In genomic region chr10:5071411-5072198, GRCh38 we compare ENCODE assay signal across 8 cellular contexts. TPM values are rescaled to one million over a fixed set of nuclear protein-coding genes. Genes with fewer than 3 reads are reported as not detected.
DNase-seq lines count a peak whose midpoint lies in the region; ATAC-seq and TF ChIP-seq lines count a peak whose summit lies in the region.

No MANE protein-coding gene starts in this region.

- H3K9me3 ChIP-seq in MG63 (0 out of 2 replicates have a peak, but pooled peaks cover 2% of the 10 kb centered on the region), left lung (peaks cover 0 to 2% of the 10 kb centered on the region in 2 donors), thyroid gland (no peaks in the 10 kb centered on the region)

- ATAC-seq in left lung, result peak; percentile 91
- ATAC-seq in stimulated activated memory B cell treated with anti-CD40 and anti-IgM and Interleukin-4, amounts not matched to agents 10 μg/mL and 1 μg/mL and 100 μg/mL, for 72 hours, result no peak

- in situ Hi-C loops in GM13976 (cut with MboI; ENCODE audit: low sequenced_read_pairs, unreplicated experiment), result no loop called here

- TF ChIP-seq CTCF in chondrocyte (IDR thresholded peaks at IDR 0.05) (no peak), left lung (IDR thresholded peaks at IDR 0.05) (no peak), thyroid gland (IDR thresholded peaks at IDR 0.05) (peak in 1 of 6 experiments; percentile 21), GM13976 (IDR thresholded peaks at IDR 0.05; ENCODE audit: borderline replicate concordance, control extremely low read depth, extremely low read depth, insufficient read depth, missing control alignments) (no peak)

- H3K27me3 ChIP-seq in MG63, result no peaks in the 10 kb centered on the region
- no peaks in the 10 kb centered on the region for H3K27me3 ChIP-seq in left lung
- H3K27me3 ChIP-seq in thyroid gland, result no peaks in the 10 kb centered on the region

- no peaks in the 10 kb centered on the region for H3K36me3 ChIP-seq in MG63
- H3K36me3 ChIP-seq in left lung, result no peaks in the 10 kb centered on the region
- no peaks in the 10 kb centered on the region for H3K36me3 ChIP-seq in thyroid gland

- H3K36me3 Mint-ChIP-seq in chondrocyte (ENCODE audit: low read depth), result no peaks in the 10 kb centered on the region
- H3K36me3 Mint-ChIP-seq in stimulated activated memory B cell treated with anti-CD40 and anti-IgM and Interleukin-4, amounts not matched to agents 10 μg/mL and 1 μg/mL and 100 μg/mL, for 72 hours, result no peaks in the 10 kb centered on the region

- peak overlapping the region; percentile 64 to 75 for H3K27ac ChIP-seq in left lung
- H3K27ac ChIP-seq in thyroid gland, result peak overlapping the region; percentile 89 to 98 (median 90)

- H3K27ac Mint-ChIP-seq in chondrocyte (ENCODE audit: unreplicated experiment), result peak overlapping the region; percentile 91
- H3K27ac Mint-ChIP-seq in stimulated activated memory B cell treated with anti-CD40 and anti-IgM and Interleukin-4, amounts not matched to agents 10 μg/mL and 1 μg/mL and 100 μg/mL, for 72 hours, result no peak overlapping the region

- peak overlapping the region; percentile 40 for H3K4me3 Mint-ChIP-seq in chondrocyte (ENCODE audit: unreplicated experiment)
- H3K4me3 Mint-ChIP-seq in stimulated activated memory B cell treated with anti-CD40 and anti-IgM and Interleukin-4, amounts not matched to agents 10 μg/mL and 1 μg/mL and 100 μg/mL, for 72 hours, result no peak overlapping the region

- H3K4me3 ChIP-seq in MG63 (no peak overlapping the region), left lung (no peak overlapping the region), thyroid gland (replicated peaks in 1 of 3) (no peak overlapping the region)

- DNase-seq in AG08395 (ENCODE audit: low spot score) (peak; percentile 72), MG63 (peak; percentile 66), chondrocyte (ENCODE audit: low spot score) (no peak), left lung (peak in 1 of 2 donors; percentile 42), thyroid gland (peak; percentile 86 to 87), activated gamma-delta T cell treated with Interleukin-2 at 50 U/mL for 16 hours (no peak), GM13976 (ENCODE audit: low spot score) (no peak)

- peak in 1 of 2 donors; percentile 65 for TF ChIP-seq POLR2A in thyroid gland (IDR thresholded peaks at IDR 0.05)

- WGBS in thyroid gland, 2 donors, result 17 to 19% methylated on average over 8 of the region's 8 CpGs

- intact Hi-C loops in left lung (cut with DNase I), result no loop called here
- intact Hi-C loops in thyroid gland (cut with DNase I), result no loop called here

- H3K4me1 Mint-ChIP-seq in chondrocyte (ENCODE audit: low read depth), result peaks cover 25% of the 10 kb centered on the region
- H3K4me1 Mint-ChIP-seq in stimulated activated memory B cell treated with anti-CD40 and anti-IgM and Interleukin-4, amounts not matched to agents 10 μg/mL and 1 μg/mL and 100 μg/mL, for 72 hours, result no peaks in the 10 kb centered on the region

- H3K4me1 ChIP-seq in left lung, result peaks cover 11 to 13% of the 10 kb centered on the region in 2 donors
- peaks cover 22 to 30% of the 10 kb centered on the region in 2 donors for H3K4me1 ChIP-seq in thyroid gland

- peaks cover 12% of the 10 kb centered on the region for H3K9me3 Mint-ChIP-seq in chondrocyte (ENCODE audit: low read depth)
- H3K9me3 Mint-ChIP-seq in stimulated activated memory B cell treated with anti-CD40 and anti-IgM and Interleukin-4, amounts not matched to agents 10 μg/mL and 1 μg/mL and 100 μg/mL, for 72 hours, result peaks cover 3% of the 10 kb centered on the region

- H3K27me3 Mint-ChIP-seq in chondrocyte (ENCODE audit: low read depth), result no peaks in the 10 kb centered on the region
- no peaks in the 10 kb centered on the region for H3K27me3 Mint-ChIP-seq in stimulated activated memory B cell treated with anti-CD40 and anti-IgM and Interleukin-4, amounts not matched to agents 10 μg/mL and 1 μg/mL and 100 μg/mL, for 72 hours

RNA-seq across cellular contexts. Expression of gene AKR1C3, which starts 22.6 kb away (rescaled TPM):
- total RNA-seq in MG63 (2014; rRNA removed; shearing (Covaris generic); ENCODE audit: low replicate concordance), result 8.7 and 11.3 TPM in 2 replicates
- total RNA-seq in chondrocyte (0.46 to 0.54 TPM (median 0.50 TPM) in 3 replicates), left lung (10 to 100 TPM; 47.1 to 88.3 TPM), thyroid gland (10 to 100 TPM; 42.7 to 73.6 (median 67.4) TPM)

Comparison
In these comparisons a context has a peak if more than half of its experiments do, and no peak if none do; other contexts are left out.
1. DNase-seq: peak in AG08395 (single experiment), MG63 (single experiment) and thyroid gland (2 of 2); none in chondrocyte (single experiment), activated gamma-delta T cell treated with Interleukin-2 at 50 U/mL for 16 hours (single experiment) and GM13976 (single experiment).